In the genomic region with DNA sequence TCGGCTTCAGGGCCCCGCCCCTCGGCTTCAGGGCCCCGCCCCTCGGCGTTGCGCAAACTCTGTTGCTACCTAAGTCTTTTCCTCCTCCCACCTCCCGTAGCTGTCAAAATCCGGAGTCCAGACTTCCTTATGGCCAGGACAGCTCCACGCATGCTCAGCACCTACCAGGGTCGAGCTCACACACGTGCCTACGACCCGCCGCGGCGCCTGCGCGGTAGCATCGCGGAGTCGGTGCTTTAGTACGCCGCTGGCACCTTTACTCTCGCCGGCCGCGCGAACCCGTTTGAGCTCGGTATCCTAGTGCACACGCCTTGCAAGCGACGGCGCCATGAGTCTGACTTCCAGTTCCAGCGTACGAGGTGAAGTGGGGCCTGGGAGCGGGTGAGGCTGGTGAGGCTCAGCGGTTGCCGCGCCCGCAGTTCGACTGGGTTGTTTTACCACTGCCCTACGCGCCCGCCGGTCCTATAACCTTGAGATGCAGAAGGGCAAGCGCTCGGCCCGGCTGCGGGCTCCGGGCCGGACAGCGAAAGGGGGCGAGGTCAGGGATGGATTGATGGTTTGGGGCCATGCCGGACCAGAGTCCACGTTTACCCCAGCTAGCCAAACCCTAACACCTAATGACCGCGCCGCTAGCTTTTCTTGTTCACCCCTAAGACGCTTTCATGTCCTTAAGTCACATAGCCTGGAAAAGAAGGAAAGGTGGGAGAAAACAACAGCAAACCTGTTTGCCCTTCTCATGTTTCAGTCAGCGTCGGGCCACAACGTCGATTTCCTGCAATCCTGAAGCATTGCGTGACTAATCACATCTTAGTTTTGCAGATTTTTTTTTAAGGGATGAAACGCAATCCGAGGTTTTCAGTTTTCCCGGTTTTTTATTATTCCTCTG, we compare ENCODE assay signal across 1 cellular context.
TF ChIP-seq lines count a peak whose summit lies in the region.

A gene (plus strand): TSS at position 217 of the 886 bp plus-strand sequence. CDS start 112 bp downstream, at position 329.

TF ChIP-seq in A549, 52 proteins besides CTCF, POLR2A, EP300 and RAD21 (continued from another document):
- no peak for TF ChIP-seq GATA3 (IDR thresholded peaks at IDR 0.05; ENCODE audit: borderline replicate concordance)
- TF ChIP-seq TFCP2L1 (CRISPR knock-in tag; IDR thresholded peaks at IDR 0.05) = no peak
- TF ChIP-seq RCOR1 (IDR thresholded peaks at IDR 0.05; ENCODE audit: low read depth, low read length) = no peak
- no peak for TF ChIP-seq JUNB (IDR thresholded peaks at IDR 0.05)
- TF ChIP-seq FOXS1 (CRISPR knock-in tag; IDR thresholded peaks at IDR 0.05) = no peak
- TF ChIP-seq FOSL2 (IDR thresholded peaks at IDR 0.05) = no peak
- peak; percentile 35; the same call in 1 of the 2 replicates for TF ChIP-seq FOSL2 (CRISPR knock-in tag; IDR thresholded peaks at IDR 0.05)
- no peak for TF ChIP-seq HDAC2 (IDR thresholded peaks at IDR 0.05)
- no peak for TF ChIP-seq RARB (CRISPR knock-in tag; IDR thresholded peaks at IDR 0.05)
- TF ChIP-seq CHD4 (IDR thresholded peaks at IDR 0.05; ENCODE audit: borderline replicate concordance) = no peak
- TF ChIP-seq ESRRA (IDR thresholded peaks at IDR 0.05; ENCODE audit: borderline replicate concordance, low read length) = peak; percentile 51; the same call in 1 of the 2 replicates
- TF ChIP-seq CEBPB (IDR thresholded peaks at IDR 0.05) = peak; percentile 89 to 97
- TF ChIP-seq POLR2AphosphoS2 (conservative IDR thresholded peaks at IDR 0.05; ENCODE audit: low read length) = no peak
- TF ChIP-seq, protein P1, sequence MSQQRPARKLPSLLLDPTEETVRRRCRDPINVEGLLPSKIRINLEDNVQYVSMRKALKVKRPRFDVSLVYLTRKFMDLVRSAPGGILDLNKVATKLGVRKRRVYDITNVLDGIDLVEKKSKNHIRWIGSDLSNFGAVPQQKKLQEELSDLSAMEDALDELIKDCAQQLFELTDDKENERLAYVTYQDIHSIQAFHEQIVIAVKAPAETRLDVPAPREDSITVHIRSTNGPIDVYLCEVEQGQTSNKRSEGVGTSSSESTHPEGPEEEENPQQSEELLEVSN (IDR thresholded peaks at IDR 0.05; ENCODE audit: borderline replicate concordance, low read depth) = peak; percentile 91
- peak; percentile 60; the same call in 1 of the 2 replicates for TF ChIP-seq PHF8 (IDR thresholded peaks at IDR 0.05; ENCODE audit: borderline replicate concordance, low read depth)
- no peak for TF ChIP-seq CBX8 (IDR thresholded peaks at IDR 0.05)
- no peak for TF ChIP-seq HOXB5 (CRISPR knock-in tag; IDR thresholded peaks at IDR 0.05)
- 0 out of 2 replicates have a peak, but pooled peaks have one; percentile 51 for TF ChIP-seq TP53 (CRISPR knock-in tag; IDR thresholded peaks at IDR 0.05)
- no peak for TF ChIP-seq HOXB13 (CRISPR knock-in tag; IDR thresholded peaks at IDR 0.05; ENCODE audit: low read depth)
- TF ChIP-seq EHF (CRISPR knock-in tag; IDR thresholded peaks at IDR 0.05) = no peak
- no peak for TF ChIP-seq ZNF302 (CRISPR knock-in tag; IDR thresholded peaks at IDR 0.05)
- TF ChIP-seq, protein P2, sequence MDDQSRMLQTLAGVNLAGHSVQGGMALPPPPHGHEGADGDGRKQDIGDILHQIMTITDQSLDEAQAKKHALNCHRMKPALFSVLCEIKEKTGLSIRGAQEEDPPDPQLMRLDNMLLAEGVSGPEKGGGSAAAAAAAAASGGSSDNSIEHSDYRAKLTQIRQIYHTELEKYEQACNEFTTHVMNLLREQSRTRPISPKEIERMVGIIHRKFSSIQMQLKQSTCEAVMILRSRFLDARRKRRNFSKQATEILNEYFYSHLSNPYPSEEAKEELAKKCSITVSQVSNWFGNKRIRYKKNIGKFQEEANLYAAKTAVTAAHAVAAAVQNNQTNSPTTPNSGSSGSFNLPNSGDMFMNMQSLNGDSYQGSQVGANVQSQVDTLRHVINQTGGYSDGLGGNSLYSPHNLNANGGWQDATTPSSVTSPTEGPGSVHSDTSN (IDR thresholded peaks at IDR 0.05) = 0 out of 2 replicates have a peak, but pooled peaks have one; percentile 11
- TF ChIP-seq ZSCAN20 (CRISPR knock-in tag; IDR thresholded peaks at IDR 0.05) = no peak
- TF ChIP-seq, protein P3, sequence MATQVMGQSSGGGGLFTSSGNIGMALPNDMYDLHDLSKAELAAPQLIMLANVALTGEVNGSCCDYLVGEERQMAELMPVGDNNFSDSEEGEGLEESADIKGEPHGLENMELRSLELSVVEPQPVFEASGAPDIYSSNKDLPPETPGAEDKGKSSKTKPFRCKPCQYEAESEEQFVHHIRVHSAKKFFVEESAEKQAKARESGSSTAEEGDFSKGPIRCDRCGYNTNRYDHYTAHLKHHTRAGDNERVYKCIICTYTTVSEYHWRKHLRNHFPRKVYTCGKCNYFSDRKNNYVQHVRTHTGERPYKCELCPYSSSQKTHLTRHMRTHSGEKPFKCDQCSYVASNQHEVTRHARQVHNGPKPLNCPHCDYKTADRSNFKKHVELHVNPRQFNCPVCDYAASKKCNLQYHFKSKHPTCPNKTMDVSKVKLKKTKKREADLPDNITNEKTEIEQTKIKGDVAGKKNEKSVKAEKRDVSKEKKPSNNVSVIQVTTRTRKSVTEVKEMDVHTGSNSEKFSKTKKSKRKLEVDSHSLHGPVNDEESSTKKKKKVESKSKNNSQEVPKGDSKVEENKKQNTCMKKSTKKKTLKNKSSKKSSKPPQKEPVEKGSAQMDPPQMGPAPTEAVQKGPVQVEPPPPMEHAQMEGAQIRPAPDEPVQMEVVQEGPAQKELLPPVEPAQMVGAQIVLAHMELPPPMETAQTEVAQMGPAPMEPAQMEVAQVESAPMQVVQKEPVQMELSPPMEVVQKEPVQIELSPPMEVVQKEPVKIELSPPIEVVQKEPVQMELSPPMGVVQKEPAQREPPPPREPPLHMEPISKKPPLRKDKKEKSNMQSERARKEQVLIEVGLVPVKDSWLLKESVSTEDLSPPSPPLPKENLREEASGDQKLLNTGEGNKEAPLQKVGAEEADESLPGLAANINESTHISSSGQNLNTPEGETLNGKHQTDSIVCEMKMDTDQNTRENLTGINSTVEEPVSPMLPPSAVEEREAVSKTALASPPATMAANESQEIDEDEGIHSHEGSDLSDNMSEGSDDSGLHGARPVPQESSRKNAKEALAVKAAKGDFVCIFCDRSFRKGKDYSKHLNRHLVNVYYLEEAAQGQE (IDR thresholded peaks at IDR 0.05) = peak; percentile 59
- no peak for TF ChIP-seq HOXA7 (CRISPR knock-in tag; IDR thresholded peaks at IDR 0.05)
- TF ChIP-seq, protein P4, sequence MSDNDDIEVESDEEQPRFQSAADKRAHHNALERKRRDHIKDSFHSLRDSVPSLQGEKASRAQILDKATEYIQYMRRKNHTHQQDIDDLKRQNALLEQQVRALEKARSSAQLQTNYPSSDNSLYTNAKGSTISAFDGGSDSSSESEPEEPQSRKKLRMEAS (IDR thresholded peaks at IDR 0.05) = peak; percentile 96
- TF ChIP-seq, protein P5, sequence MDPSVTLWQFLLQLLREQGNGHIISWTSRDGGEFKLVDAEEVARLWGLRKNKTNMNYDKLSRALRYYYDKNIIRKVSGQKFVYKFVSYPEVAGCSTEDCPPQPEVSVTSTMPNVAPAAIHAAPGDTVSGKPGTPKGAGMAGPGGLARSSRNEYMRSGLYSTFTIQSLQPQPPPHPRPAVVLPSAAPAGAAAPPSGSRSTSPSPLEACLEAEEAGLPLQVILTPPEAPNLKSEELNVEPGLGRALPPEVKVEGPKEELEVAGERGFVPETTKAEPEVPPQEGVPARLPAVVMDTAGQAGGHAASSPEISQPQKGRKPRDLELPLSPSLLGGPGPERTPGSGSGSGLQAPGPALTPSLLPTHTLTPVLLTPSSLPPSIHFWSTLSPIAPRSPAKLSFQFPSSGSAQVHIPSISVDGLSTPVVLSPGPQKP (IDR thresholded peaks at IDR 0.05; ENCODE audit: low read depth, low read length) = no peak
- TF ChIP-seq JUN (IDR thresholded peaks at IDR 0.05) = peak in 1 of 2 experiments; percentile 75; a peak in 3 of 5 replicates
- TF ChIP-seq NPAS2 (CRISPR knock-in tag; IDR thresholded peaks at IDR 0.05; ENCODE audit: borderline replicate concordance) = no peak
- TF ChIP-seq RFX5 (IDR thresholded peaks at IDR 0.05) = no peak
- TF ChIP-seq ZFP36 (IDR thresholded peaks at IDR 0.05; ENCODE audit: borderline replicate concordance, partially characterized antibody) = no peak
- TF ChIP-seq FOSB (CRISPR knock-in tag; IDR thresholded peaks at IDR 0.05) = no peak
- TF ChIP-seq RNF2 (IDR thresholded peaks at IDR 0.05; ENCODE audit: borderline replicate concordance, low read depth) = no peak
- TF ChIP-seq, protein P6, sequence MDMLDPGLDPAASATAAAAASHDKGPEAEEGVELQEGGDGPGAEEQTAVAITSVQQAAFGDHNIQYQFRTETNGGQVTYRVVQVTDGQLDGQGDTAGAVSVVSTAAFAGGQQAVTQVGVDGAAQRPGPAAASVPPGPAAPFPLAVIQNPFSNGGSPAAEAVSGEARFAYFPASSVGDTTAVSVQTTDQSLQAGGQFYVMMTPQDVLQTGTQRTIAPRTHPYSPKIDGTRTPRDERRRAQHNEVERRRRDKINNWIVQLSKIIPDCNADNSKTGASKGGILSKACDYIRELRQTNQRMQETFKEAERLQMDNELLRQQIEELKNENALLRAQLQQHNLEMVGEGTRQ (IDR thresholded peaks at IDR 0.05) = peak; percentile 80
- TF ChIP-seq KDM5A (IDR thresholded peaks at IDR 0.05) = no peak
- peak; percentile 65 for TF ChIP-seq BHLHE40 (IDR thresholded peaks at IDR 0.05; ENCODE audit: low read depth, low read length)
- TF ChIP-seq EHMT2 (IDR thresholded peaks at IDR 0.05; ENCODE audit: low read depth) = no peak
- TF ChIP-seq KDM1A (IDR thresholded peaks at IDR 0.05; ENCODE audit: low read depth) = no peak
- no peak for TF ChIP-seq MAZ (IDR thresholded peaks at IDR 0.05; ENCODE audit: borderline replicate concordance, low read depth, low read length)
